In genomic region chr1:164380893-164381292, GRCh38 we compare ENCODE assay signal across 18 cellular contexts.
DNase-seq lines count a peak whose midpoint lies in the region; ATAC-seq and TF ChIP-seq lines count a peak whose summit lies in the region.
"Had no signal": no experiment of that assay in that cellular context is flagged by ENCODE, and none has a peak within 500 bp of the region (broad histone marks: within the 10 kb centered on the region; RNA-seq: fewer than 3 reads in every experiment).

No MANE protein-coding gene starts in this region.

- H3K9me3 ChIP-seq in right cardiac atrium (ENCODE audit: control insufficient read depth, low read length) (no peaks in the 10 kb centered on the region), MG63 (no peaks in the 10 kb centered on the region), aorta (ENCODE audit: control insufficient read depth, low read length) (no peaks in the 10 kb centered on the region), mesenchymal stem cell (ENCODE audit: control insufficient read depth, low read length) (no peaks in the 10 kb centered on the region)
- no peaks in the 10 kb centered on the region for H3K9me3 ChIP-seq in effector memory CD4-positive, alpha-beta T cell (ENCODE audit: control insufficient read depth, low read length)
- H3K9me3 ChIP-seq: Caco-2, esophagus muscularis mucosa had no signal

- H4K91ac ChIP-seq in mesenchymal stem cell (ENCODE audit: low read length) = no peak overlapping the region

- H3K18ac ChIP-seq in mesenchymal stem cell (ENCODE audit: low read depth in 1 of 2, low read length in 2 of 2) = no peak overlapping the region

- H3K27ac ChIP-seq in right cardiac atrium (ENCODE audit: low read length) = no peak overlapping the region
- H3K27ac ChIP-seq in aorta (ENCODE audit: low read depth in 1 of 2, low read length in 2 of 2) = no peak overlapping the region
- no peak overlapping the region for H3K27ac ChIP-seq in mesenchymal stem cell (ENCODE audit: low read length, poor library complexity, severe bottlenecking)
- no peak overlapping the region for H3K27ac ChIP-seq in effector memory CD4-positive, alpha-beta T cell (ENCODE audit: insufficient read depth, low read length, poor library complexity, severe bottlenecking)
- H3K27ac ChIP-seq: esophagus muscularis mucosa, sigmoid colon had no signal

- H2BK120ac ChIP-seq in mesenchymal stem cell (ENCODE audit: low read depth, low read length) = no peak overlapping the region

- peak in 2 of 3 donors; percentile 30 to 47 for DNase-seq in right cardiac atrium
- no peak for DNase-seq in Right ventricle myocardium inferior (ENCODE audit: missing footprints)
- peak; percentile 92 for DNase-seq in MG63
- DNase-seq in astrocyte of the spinal cord (ENCODE audit: low read depth, low spot score) = peak; percentile 74
- peak; percentile 49 to 76 for DNase-seq in aorta
- no peak for DNase-seq in mesenchymal stem cell
- DNase-seq in effector memory CD4-positive, alpha-beta T cell = no peak
- no peak for DNase-seq in activated CD4-positive, alpha-beta memory T cell treated with anti-CD3 and anti-CD28 coated beads for 36 hours
- DNase-seq: activated CD8-positive, alpha-beta memory T cell treated with anti-CD3 and anti-CD28 coated beads, Interleukin-2, amount 10 ng/mL, durations not matched to agents 7 days and 5 days; Caco-2; SHP77 treated with DMSO at 0.1 percent for 48 hours; sigmoid colon; stimulated activated CD4-positive, alpha-beta T cell treated with anti-CD3 and anti-CD28 coated beads, Interleukin-2, amount 100 ng/mL, for 48 hours; substantia nigra; T-helper 2 cell had no signal

- no peaks in the 10 kb centered on the region for H3K27me3 Mint-ChIP-seq in activated CD4-positive, alpha-beta memory T cell treated with anti-CD3 and anti-CD28 coated beads for 36 hours
- H3K27me3 Mint-ChIP-seq: activated CD8-positive, alpha-beta memory T cell treated with anti-CD3 and anti-CD28 coated beads, Interleukin-2, amount 10 ng/mL, durations not matched to agents 7 days and 5 days had no signal

- no peak overlapping the region for H3K23ac ChIP-seq in mesenchymal stem cell (ENCODE audit: low read length in 2 of 2)

- H2BK12ac ChIP-seq in mesenchymal stem cell (ENCODE audit: low read length in 2 of 2) = no peak overlapping the region

- H3K9me3 Mint-ChIP-seq in activated CD4-positive, alpha-beta memory T cell treated with anti-CD3 and anti-CD28 coated beads for 36 hours = peaks cover 8% of the 10 kb centered on the region
- H3K9me3 Mint-ChIP-seq: brain had no signal

- no peaks in the 10 kb centered on the region for H3K79me1 ChIP-seq in mesenchymal stem cell (replicated peaks; ENCODE audit: low read length, poor library complexity, severe bottlenecking)

- H3K9ac ChIP-seq in mesenchymal stem cell (ENCODE audit: low read length) = no peak overlapping the region

- no peaks in the 10 kb centered on the region for H3K36me3 Mint-ChIP-seq in activated CD4-positive, alpha-beta memory T cell treated with anti-CD3 and anti-CD28 coated beads for 36 hours
- H3K36me3 Mint-ChIP-seq: activated CD8-positive, alpha-beta memory T cell treated with anti-CD3 and anti-CD28 coated beads, Interleukin-2, amount 10 ng/mL, durations not matched to agents 7 days and 5 days; brain had no signal

- H3K4ac ChIP-seq in mesenchymal stem cell (ENCODE audit: low read depth in 1 of 2, low read length in 2 of 2) = no peak overlapping the region

- no peaks in the 10 kb centered on the region for H3K36me3 ChIP-seq in MG63
- no peaks in the 10 kb centered on the region for H3K36me3 ChIP-seq in aorta (ENCODE audit: control insufficient read depth in 1 of 2, insufficient read depth in 2 of 2, low read length in 1 of 2)
- H3K36me3 ChIP-seq in mesenchymal stem cell (ENCODE audit: control insufficient read depth in 1 of 2, insufficient read depth in 2 of 2, low read depth in 1 of 2, low read length in 2 of 2) = no peaks in the 10 kb centered on the region
- no peaks in the 10 kb centered on the region for H3K36me3 ChIP-seq in effector memory CD4-positive, alpha-beta T cell (ENCODE audit: control insufficient read depth, insufficient read depth, low read length)
- H3K36me3 ChIP-seq: esophagus muscularis mucosa, sigmoid colon had no signal

- CTCF ChIA-PET in activated CD4-positive, alpha-beta memory T cell treated with anti-CD3 and anti-CD28 coated beads for 36 hours (lab: Charles Lee) = interaction anchor here (1.6 kb wide), 1 partner anchor 406 kb away, joined by 4 read pairs; no protein-coding TSS in a partner anchor

- no peaks in the 10 kb centered on the region for H3K4me1 ChIP-seq in right cardiac atrium (ENCODE audit: control insufficient read depth, insufficient read depth, low read length)
- no peaks in the 10 kb centered on the region for H3K4me1 ChIP-seq in aorta (ENCODE audit: control insufficient read depth in 1 of 2, insufficient read depth in 2 of 2, low read length in 2 of 2)
- H3K4me1 ChIP-seq in mesenchymal stem cell (ENCODE audit: control insufficient read depth, insufficient read depth, low read depth, low read length) = no peaks in the 10 kb centered on the region
- no peaks in the 10 kb centered on the region for H3K4me1 ChIP-seq in effector memory CD4-positive, alpha-beta T cell (ENCODE audit: control insufficient read depth, insufficient read depth, low read length, poor library complexity, severe bottlenecking)
- H3K4me1 ChIP-seq: Caco-2, esophagus muscularis mucosa, sigmoid colon had no signal

- ATAC-seq in right cardiac atrium (peak in 1 of 2 donors; percentile 59), Right ventricle myocardium inferior (no peak), aorta (ENCODE audit: low FRiP score) (no peak)
- ATAC-seq: activated CD4-positive, CD25-positive, alpha-beta regulatory T cell treated with anti-CD3 and anti-CD28 coated beads, Interleukin-2, amount 50 U/mL, for 24 hours; activated CD8-positive, alpha-beta memory T cell treated with anti-CD3 and anti-CD28 coated beads, Interleukin-2, amount 10 ng/mL, durations not matched to agents 7 days and 5 days had no signal

- no peak overlapping the region for H3K4me2 ChIP-seq in mesenchymal stem cell (ENCODE audit: low read length, poor library complexity, severe bottlenecking)

- no peak overlapping the region for H3K14ac ChIP-seq in mesenchymal stem cell (ENCODE audit: low read length in 2 of 2)

- H3K4me3 Mint-ChIP-seq in activated CD4-positive, alpha-beta memory T cell treated with anti-CD3 and anti-CD28 coated beads for 36 hours = no peak overlapping the region
- H3K4me3 Mint-ChIP-seq: activated CD8-positive, alpha-beta memory T cell treated with anti-CD3 and anti-CD28 coated beads, Interleukin-2, amount 10 ng/mL, durations not matched to agents 7 days and 5 days; brain had no signal

- H2AFZ ChIP-seq in mesenchymal stem cell (ENCODE audit: low read depth, low read length) = no peak overlapping the region

- no peak overlapping the region for H2AK5ac ChIP-seq in mesenchymal stem cell (ENCODE audit: low read length, severe bottlenecking)

- in situ Hi-C loops in astrocyte of the spinal cord (cut with HindIII; ENCODE audit: low sequenced_read_pairs) = no loop called here

- H4K8ac ChIP-seq in mesenchymal stem cell (ENCODE audit: low read length) = no peak overlapping the region

- H3K27me3 ChIP-seq in right cardiac atrium (ENCODE audit: control insufficient read depth, insufficient read depth) (no peaks in the 10 kb centered on the region), MG63 (no peaks in the 10 kb centered on the region), aorta (ENCODE audit: control insufficient read depth in 1 of 2, insufficient read depth in 2 of 2, low read length in 1 of 2) (no peaks in the 10 kb centered on the region), mesenchymal stem cell (ENCODE audit: control insufficient read depth in 1 of 2, insufficient read depth in 1 of 2, low read length in 2 of 2) (peaks cover 0 to 5% of the 10 kb centered on the region in 2 experiments)
- no peaks in the 10 kb centered on the region for H3K27me3 ChIP-seq in effector memory CD4-positive, alpha-beta T cell (replicated peaks; ENCODE audit: control insufficient read depth, insufficient read depth, low read length, poor library complexity, severe bottlenecking)
- H3K27me3 ChIP-seq: esophagus muscularis mucosa, sigmoid colon had no signal

- no peak overlapping the region for H3K27ac Mint-ChIP-seq in activated CD4-positive, alpha-beta memory T cell treated with anti-CD3 and anti-CD28 coated beads for 36 hours
- H3K27ac Mint-ChIP-seq: activated CD8-positive, alpha-beta memory T cell treated with anti-CD3 and anti-CD28 coated beads, Interleukin-2, amount 10 ng/mL, durations not matched to agents 7 days and 5 days; brain had no signal

- intact Hi-C loops in right cardiac atrium (cut with DNase I) = loop anchor here in 1 of 4 donors (10.0 kb wide), 1 partner anchor 64 kb away; no protein-coding TSS in a partner anchor
- intact Hi-C loops in Right ventricle myocardium inferior (cut with DNase I) = no loop called here
- intact Hi-C loops in aorta (cut with DNase I) = no loop called here
- intact Hi-C loops in activated CD4-positive, alpha-beta memory T cell treated with anti-CD3 and anti-CD28 coated beads for 36 hours (cut with micrococcal nuclease) = no loop called here

- POLR2A ChIA-PET in activated CD4-positive, alpha-beta memory T cell treated with anti-CD3 and anti-CD28 coated beads for 36 hours (lab: Charles Lee) = no interaction called here

- no peaks in the 10 kb centered on the region for H3K4me1 Mint-ChIP-seq in activated CD4-positive, alpha-beta memory T cell treated with anti-CD3 and anti-CD28 coated beads for 36 hours (ENCODE audit: low read depth)
- H3K4me1 Mint-ChIP-seq: activated CD8-positive, alpha-beta memory T cell treated with anti-CD3 and anti-CD28 coated beads, Interleukin-2, amount 10 ng/mL, durations not matched to agents 7 days and 5 days; brain had no signal

- H2BK15ac ChIP-seq in mesenchymal stem cell (ENCODE audit: low read depth, poor library complexity, severe bottlenecking) = no peak overlapping the region

- TF ChIP-seq CTCF in astrocyte of the spinal cord (IDR thresholded peaks at IDR 0.05; ENCODE audit: low read depth, low read length) = no peak

- no peak overlapping the region for H3K4me3 ChIP-seq in right cardiac atrium (ENCODE audit: low read length)
- no peak overlapping the region for H3K4me3 ChIP-seq in MG63
- no peak overlapping the region for H3K4me3 ChIP-seq in astrocyte of the spinal cord (ENCODE audit: low read depth, low read length)
- no peak overlapping the region for H3K4me3 ChIP-seq in aorta (ENCODE audit: low read length in 2 of 2)
- H3K4me3 ChIP-seq in mesenchymal stem cell (ENCODE audit: insufficient read depth in 1 of 2, low read depth in 1 of 2, low read length in 2 of 2) = no peak overlapping the region
- no peak overlapping the region for H3K4me3 ChIP-seq in effector memory CD4-positive, alpha-beta T cell (ENCODE audit: insufficient read depth, low read depth, low read length, poor library complexity, severe bottlenecking)
- H3K4me3 ChIP-seq: esophagus muscularis mucosa, sigmoid colon had no signal

- no peak overlapping the region for H2BK5ac ChIP-seq in mesenchymal stem cell (ENCODE audit: low read depth, low read length, poor library complexity, severe bottlenecking)

- 43% methylated on average over 4 of the region's 4 CpGs for WGBS in right cardiac atrium
- WGBS in aorta, 2 donors = 39 to 47% methylated on average over 4 of the region's 4 CpGs
- 63% methylated on average over 3 of the region's 4 CpGs for WGBS in mesenchymal stem cell

Comparison
In these comparisons a context has a peak if more than half of its experiments do, and no peak if none do; other contexts are left out.
1. DNase-seq: peak in right cardiac atrium (2 of 3), MG63 (single experiment), astrocyte of the spinal cord (single experiment) and aorta (2 of 2); none in Right ventricle myocardium inferior (single experiment), mesenchymal stem cell (single experiment), effector memory CD4-positive, alpha-beta T cell (0 of 3) and activated CD4-positive, alpha-beta memory T cell treated with anti-CD3 and anti-CD28 coated beads for 36 hours (single experiment).